7 cellular contexts compared by ENCODE assay signal in the genomic region with DNA sequence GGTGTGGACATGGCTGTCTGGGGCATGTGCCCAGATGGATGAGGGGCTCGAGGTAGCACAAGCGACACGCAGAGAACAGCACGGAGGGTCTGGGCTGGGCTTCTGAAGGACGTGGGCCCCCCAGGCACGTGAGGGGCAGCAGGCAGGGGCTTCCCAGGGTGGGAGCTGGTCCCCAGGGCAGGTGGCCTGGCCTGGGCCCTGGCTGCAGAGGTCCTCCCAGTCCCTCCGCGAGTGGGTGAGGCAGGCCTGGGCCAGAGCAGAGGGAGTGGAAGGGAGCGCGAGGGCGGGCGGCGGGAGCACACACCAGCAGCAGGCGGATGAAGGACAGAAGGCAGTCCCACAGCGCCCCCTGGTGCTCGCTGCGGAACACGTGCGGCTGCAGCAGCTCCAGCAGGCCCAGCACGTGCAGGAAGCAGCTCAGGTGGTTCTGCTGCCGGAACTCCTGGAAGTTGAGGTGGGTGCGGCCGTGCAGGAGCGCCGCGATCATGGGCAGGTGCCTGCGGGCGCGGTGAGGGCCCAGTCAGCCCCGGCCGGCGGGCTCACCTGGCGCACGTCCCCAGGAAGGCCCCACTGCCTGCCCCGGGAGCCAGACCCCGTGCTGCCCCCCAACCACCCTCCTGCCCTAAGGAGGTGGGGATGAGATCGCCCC. TPM values are rescaled to one million over a fixed set of nuclear protein-coding genes. Genes with fewer than 3 reads are reported as not detected.
DNase-seq lines count a peak whose midpoint lies in the region; ATAC-seq and TF ChIP-seq lines count a peak whose summit lies in the region.

No MANE protein-coding gene starts in this region.

- H3K27me3 ChIP-seq in gastroesophageal sphincter (no peaks in the 10 kb centered on the region), ovary (no peaks in the 10 kb centered on the region), tibial artery (no peaks in the 10 kb centered on the region)

- TF ChIP-seq CTCF in gastroesophageal sphincter (IDR thresholded peaks at IDR 0.05), result peak in 3 of 4 experiments; percentile 95 to 97 (median 97)
- peak; percentile 79 to 82 (median 82) for TF ChIP-seq CTCF in ovary (IDR thresholded peaks at IDR 0.05)
- TF ChIP-seq CTCF in tibial artery (IDR thresholded peaks at IDR 0.05), result peak; percentile 86 to 96

- H3K4me3 ChIP-seq in gastroesophageal sphincter, result no peak overlapping the region
- no peak overlapping the region for H3K4me3 ChIP-seq in ovary
- no peak overlapping the region for H3K4me3 ChIP-seq in tibial artery

- no peak overlapping the region for H3K27ac ChIP-seq in gastroesophageal sphincter
- no peak overlapping the region for H3K27ac ChIP-seq in ovary
- no peak overlapping the region for H3K27ac ChIP-seq in tibial artery

- WGBS in gastroesophageal sphincter (ENCODE audit: low coverage in 1 of 2), 2 donors, result no CpG with 5 or more reads among the region's 37 CpGs
- 30 to 37% (median 34%) methylated on average over 36 to 37 of the region's 37 CpGs for WGBS in ovary, 3 donors

- TF ChIP-seq EP300 in gastroesophageal sphincter (IDR thresholded peaks at IDR 0.05) (no peak), ovary (IDR thresholded peaks at IDR 0.05) (no peak)

- H3K36me3 ChIP-seq in gastroesophageal sphincter, result peaks cover 0 to 99% of the 10 kb centered on the region in 2 donors
- H3K36me3 ChIP-seq in ovary, result no peaks in the 10 kb centered on the region
- H3K36me3 ChIP-seq in tibial artery, result peaks cover 52 to 98% (median 85%) of the 10 kb centered on the region in 3 donors

- intact Hi-C loops in ovary (cut with DNase I) (loop anchor here in 3 of 4 donors (5.0 to 10.0 kb wide), 2 partner anchors 247 to 249 kb away; no protein-coding TSS in a partner anchor), tibial artery (cut with DNase I; ENCODE audit: low total_unique reads) (loop anchor here (1.0 kb wide), 1 partner anchor 42 kb away; no protein-coding TSS in a partner anchor)

- H3K4me1 ChIP-seq in gastroesophageal sphincter, result peaks cover 0 to 10% (median 6%) of the 10 kb centered on the region in 3 donors
- H3K4me1 ChIP-seq in ovary (ENCODE audit: insufficient read depth), result no peaks in the 10 kb centered on the region
- H3K4me1 ChIP-seq in tibial artery, result no peaks in the 10 kb centered on the region

- H3K9me3 ChIP-seq in gastroesophageal sphincter (no peaks in the 10 kb centered on the region), ovary (no peaks in the 10 kb centered on the region), tibial artery (no peaks in the 10 kb centered on the region)

- peak; percentile 84 for DNase-seq in NCI-H1105 treated with DMSO at 0.1 percent for 48 hours (lab: John Stamatoyannopoulos, UW)
- DNase-seq in activated naive CD4-positive, alpha-beta T cell treated with Interleukin-2 at 50 U/mL for 16 hours, result peak; percentile 86
- DNase-seq in ovary, result peak; percentile 74 to 92 (median 85)
- peak; percentile 73 to 91 for DNase-seq in tibial artery

- ATAC-seq in GM18867 (IDR thresholded peaks at IDR 0.05; ENCODE audit: unreplicated experiment), result peak; percentile 51
- ATAC-seq in SK-N-SH treated with all-trans-retinoic acid at 6 μM for 48 hours, result peak; percentile 83
- ATAC-seq in gastroesophageal sphincter, result peak; percentile 82

- TF ChIP-seq POLR2A in gastroesophageal sphincter (IDR thresholded peaks at IDR 0.05) (no peak), ovary (IDR thresholded peaks at IDR 0.05) (no peak)

TF ChIP-seq in SK-N-SH treated with all-trans-retinoic acid at 6 μM for 48 hours, 23 proteins besides CTCF, POLR2A, EP300 and RAD21:
- peak; percentile 91 for TF ChIP-seq ARNTL (CRISPR knock-in tag; IDR thresholded peaks at IDR 0.05; ENCODE audit: borderline replicate concordance, low read depth)
- TF ChIP-seq, protein P1, sequence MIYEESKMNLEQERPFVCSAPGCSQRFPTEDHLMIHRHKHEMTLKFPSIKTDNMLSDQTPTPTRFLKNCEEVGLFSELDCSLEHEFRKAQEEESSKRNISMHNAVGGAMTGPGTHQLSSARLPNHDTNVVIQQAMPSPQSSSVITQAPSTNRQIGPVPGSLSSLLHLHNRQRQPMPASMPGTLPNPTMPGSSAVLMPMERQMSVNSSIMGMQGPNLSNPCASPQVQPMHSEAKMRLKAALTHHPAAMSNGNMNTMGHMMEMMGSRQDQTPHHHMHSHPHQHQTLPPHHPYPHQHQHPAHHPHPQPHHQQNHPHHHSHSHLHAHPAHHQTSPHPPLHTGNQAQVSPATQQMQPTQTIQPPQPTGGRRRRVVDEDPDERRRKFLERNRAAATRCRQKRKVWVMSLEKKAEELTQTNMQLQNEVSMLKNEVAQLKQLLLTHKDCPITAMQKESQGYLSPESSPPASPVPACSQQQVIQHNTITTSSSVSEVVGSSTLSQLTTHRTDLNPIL (CRISPR knock-in tag; IDR thresholded peaks at IDR 0.05; ENCODE audit: low read depth), result no peak

RNA-seq across cellular contexts. Expression of a gene that starts 14.7 kb away (rescaled TPM):
- total RNA-seq in gastroesophageal sphincter, result 10 to 100 TPM in 3 of 4 donors, 1 to 10 TPM in 1; 6.6 to 19.5 (median 15.0) TPM
- 10 to 100 TPM in 2 of 7 donors, 1 to 10 TPM in 5; 3.8 to 13.4 (median 7.9) TPM for total RNA-seq in ovary
- 1 to 10 TPM in 1 of 2 donors, under 1 TPM in 1; 0.95 to 5.5 TPM for polyA plus RNA-seq in ovary

RNA-seq across cellular contexts. Expression of a gene that starts 30.2 kb away (rescaled TPM):
- 10 to 100 TPM; 29.8 to 65.5 (median 41.4) TPM for total RNA-seq in gastroesophageal sphincter
- total RNA-seq in ovary, result 10 to 100 TPM; 28.5 to 80.5 (median 70.6) TPM
- polyA plus RNA-seq in ovary, result 10 to 100 TPM in 1 of 2 donors, 1 to 10 TPM in 1; 1.9 to 48.7 TPM

RNA-seq across cellular contexts. Expression of a gene that starts 56.5 kb away (rescaled TPM):
- total RNA-seq in gastroesophageal sphincter (100 to 1,000 TPM in 1 of 4 donors, 10 to 100 TPM in 3; 64.6 to 104 (median 77.0) TPM), ovary (10 to 100 TPM; 10.5 to 42.0 (median 18.7) TPM)
- polyA plus RNA-seq in ovary, result 10 to 100 TPM in 1 of 2 donors, 1 to 10 TPM in 1; 1.8 to 22.9 TPM
